Comparison of ENCODE assay signal across 15 cellular contexts in genomic region chr1:33379631-33380354, GRCh38. TPM values are rescaled to one million over a fixed set of nuclear protein-coding genes. Genes with fewer than 3 reads are reported as not detected.
A peak's percentile ranks its signal among the peaks of the same experiment; 100 is the strongest.
DNase-seq lines count a peak whose midpoint lies in the region; ATAC-seq, FAIRE-seq and TF ChIP-seq lines count a peak whose summit lies in the region.
"Had no signal": no experiment of that assay in that cellular context is flagged by ENCODE, and none has a peak within 500 bp of the region (broad histone marks: within the 10 kb centered on the region; RNA-seq: fewer than 3 reads in every experiment).

No MANE protein-coding gene starts in this region.

- ATAC-seq in left lung (peak; percentile 65), upper lobe of right lung (peak; percentile 57), GM18519 (IDR thresholded peaks at IDR 0.05; ENCODE audit: low FRiP score, unreplicated experiment) (no peak)

- in situ Hi-C loops in mammary epithelial cell (cut with MboI; ENCODE audit: low sequenced_read_pairs in 2 of 2), result loop anchor here in 1 of 2 donors (10.0 kb wide), 1 partner anchor 85 kb away; no protein-coding TSS in a partner anchor

- intact Hi-C loops in MCF 10A (cut with micrococcal nuclease) (loop anchor here (5.0 kb wide), 3 partner anchors 53 to 93 kb away; partner anchors contain the start of genes PHC2 and ZSCAN20), mammary epithelial cell (cut with micrococcal nuclease) (loop anchor here (5.0 kb wide), 2 partner anchors 53 to 78 kb away; partner anchors contain the start of gene PHC2), left lung (cut with DNase I) (loop anchor here in 1 of 2 donors (10.0 kb wide), 1 partner anchor 75 kb away; no protein-coding TSS in a partner anchor), upper lobe of right lung (cut with DNase I) (no loop called here), ovary (cut with DNase I) (loop anchor here in 2 of 4 donors (10.0 kb wide), 1 partner anchor 85 kb away; no protein-coding TSS in a partner anchor)

- CTCF ChIA-PET in MCF 10A (lab: Yijun Ruan, JAX) (interaction anchor here (0.6 to 2.1 kb wide), 6 partner anchors 10 to 292 kb away, joined by 3 to 10 read pairs (median 4); no protein-coding TSS in a partner anchor), mammary epithelial cell (lab: Charles Lee; ENCODE audit: low non-redundant PET) (no interaction called here)

- no peak for TF ChIP-seq EP300 in ovary (IDR thresholded peaks at IDR 0.05)

- H3K4me3 ChIP-seq in mammary epithelial cell (replicated peaks in 1 of 3; ENCODE audit: insufficient read depth in 1 of 3, low read depth in 2 of 3, low read length in 3 of 3) (no peak overlapping the region), astrocyte (ENCODE audit: insufficient read depth, low read depth, low read length) (no peak overlapping the region), left lung (no peak overlapping the region), upper lobe of right lung (no peak overlapping the region), ovary (no peak overlapping the region)
- H3K4me3 ChIP-seq: spleen, uterus had no signal

- H3K79me2 ChIP-seq in mammary epithelial cell (ENCODE audit: insufficient read depth, low read length) (peaks cover 21% of the 10 kb centered on the region), astrocyte (ENCODE audit: insufficient read depth, low read length) (no peaks in the 10 kb centered on the region)

- peaks cover 29% of the 10 kb centered on the region for H3K4me1 ChIP-seq in mammary epithelial cell (ENCODE audit: insufficient read depth, low read length)
- peaks cover 25% of the 10 kb centered on the region for H3K4me1 ChIP-seq in astrocyte (ENCODE audit: insufficient read depth, low read length)
- peaks cover 8 to 38% of the 10 kb centered on the region in 2 donors for H3K4me1 ChIP-seq in left lung
- peaks cover 8% of the 10 kb centered on the region for H3K4me1 ChIP-seq in upper lobe of right lung
- peaks cover 7% of the 10 kb centered on the region for H3K4me1 ChIP-seq in ovary (ENCODE audit: insufficient read depth)
- H3K4me1 ChIP-seq: uterus had no signal

- peaks cover 4% of the 10 kb centered on the region for H3K36me3 ChIP-seq in mammary epithelial cell (ENCODE audit: insufficient read depth, low read length)
- H3K36me3 ChIP-seq in astrocyte (ENCODE audit: insufficient read depth, low read length), result no peaks in the 10 kb centered on the region
- H3K36me3 ChIP-seq in left lung, result no peaks in the 10 kb centered on the region
- H3K36me3 ChIP-seq in upper lobe of right lung, result no peaks in the 10 kb centered on the region
- no peaks in the 10 kb centered on the region for H3K36me3 ChIP-seq in ovary
- H3K36me3 ChIP-seq: uterus had no signal

- H3K9ac ChIP-seq in mammary epithelial cell (ENCODE audit: insufficient read depth, low read length) (no peak overlapping the region), astrocyte (ENCODE audit: low read length) (no peak overlapping the region)

- H2AFZ ChIP-seq in mammary epithelial cell (ENCODE audit: low read depth, low read length), result no peak overlapping the region
- no peak overlapping the region for H2AFZ ChIP-seq in astrocyte (ENCODE audit: low read depth, low read length)

- DNase-seq in MCF 10A (ENCODE audit: unreplicated experiment), result peak; percentile 40
- no peak for DNase-seq in mammary epithelial cell
- no peak for DNase-seq in astrocyte (ENCODE audit: low read depth)
- DNase-seq in left lung, result no peak
- no peak for DNase-seq in upper lobe of right lung
- no peak for DNase-seq in stimulated activated naive CD4-positive, alpha-beta T cell (lab: John Stamatoyannopoulos, UW)
- no peak for DNase-seq in ovary
- DNase-seq: activated T-cell treated with anti-CD3 and anti-CD28 coated beads, Interleukin-2, amount 50 U/mL, for 1 hour; NCI-H446 treated with DMSO at 0.1 percent for 48 hours; SHP77; spleen; uterus had no signal

- H3K27ac ChIP-seq in mammary epithelial cell (ENCODE audit: insufficient read depth, low read depth, low read length), result no peak overlapping the region
- H3K27ac ChIP-seq in astrocyte (ENCODE audit: low read depth, low read length), result no peak overlapping the region
- H3K27ac ChIP-seq in left lung, result no peak overlapping the region
- H3K27ac ChIP-seq in upper lobe of right lung, result no peak overlapping the region
- H3K27ac ChIP-seq in ovary, result no peak overlapping the region
- H3K27ac ChIP-seq: spleen, uterus had no signal

- H3K9me3 Mint-ChIP-seq in MCF 10A (ENCODE audit: unreplicated experiment) (no peaks in the 10 kb centered on the region), astrocyte (ENCODE audit: unreplicated experiment) (no peaks in the 10 kb centered on the region)

- POLR2A ChIA-PET in MCF 10A (lab: Yijun Ruan, JAX), result interaction anchor here (1.6 kb wide), 1 partner anchor 10 kb away, joined by 6 read pairs; no protein-coding TSS in a partner anchor

- no TSS peak for BruUV-seq in MCF 10A (replicated peaks; lab: Mats Ljungman, UMichigan)
- BruUV-seq in mammary epithelial cell (replicated peaks; lab: Mats Ljungman, UMichigan), result no TSS peak

- H3K36me3 Mint-ChIP-seq in MCF 10A (ENCODE audit: insufficient read depth, unreplicated experiment), result no peaks in the 10 kb centered on the region
- H3K36me3 Mint-ChIP-seq in astrocyte (ENCODE audit: low read depth, unreplicated experiment), result peaks cover 2% of the 10 kb centered on the region

- H3K27ac Mint-ChIP-seq in MCF 10A (ENCODE audit: low read depth, unreplicated experiment), result peak overlapping the region; percentile 8
- H3K27ac Mint-ChIP-seq in astrocyte (ENCODE audit: unreplicated experiment), result no peak overlapping the region

- H3K4me3 Mint-ChIP-seq in MCF 10A (ENCODE audit: unreplicated experiment) (no peak overlapping the region), astrocyte (ENCODE audit: unreplicated experiment) (peak overlapping the region; percentile 0)

- H3K4me1 Mint-ChIP-seq in MCF 10A (ENCODE audit: insufficient read depth, unreplicated experiment), result peaks cover 29% of the 10 kb centered on the region
- H3K4me1 Mint-ChIP-seq in astrocyte (ENCODE audit: low read depth, unreplicated experiment), result peaks cover 68% of the 10 kb centered on the region

- TF ChIP-seq POLR2A in ovary (IDR thresholded peaks at IDR 0.05), result no peak

- dilution Hi-C loops in mammary epithelial cell (cut with HindIII; ENCODE audit: low sequenced_read_pairs), result loop anchor here (5.0 kb wide), 2 partner anchors 47 to 48 kb away; no protein-coding TSS in a partner anchor

- no peak overlapping the region for H3K4me2 ChIP-seq in mammary epithelial cell (ENCODE audit: insufficient read depth, low read depth, low read length)
- no peak overlapping the region for H3K4me2 ChIP-seq in astrocyte (ENCODE audit: low read length)

- no peaks in the 10 kb centered on the region for H3K27me3 Mint-ChIP-seq in MCF 10A (ENCODE audit: insufficient read depth, unreplicated experiment)
- no peaks in the 10 kb centered on the region for H3K27me3 Mint-ChIP-seq in astrocyte (ENCODE audit: low read depth, unreplicated experiment)

- 89% methylated on average over 10 of the region's 10 CpGs for WGBS in mammary epithelial cell (ENCODE audit: low coverage, missing lambda C conversion rate)
- WGBS in ovary, 3 donors, result 22 to 46% (median 32%) methylated on average over 10 of the region's 10 CpGs

- TF ChIP-seq CTCF in MCF 10A (IDR thresholded peaks at IDR 0.05; ENCODE audit: unreplicated experiment), result no peak
- no peak for TF ChIP-seq CTCF in mammary epithelial cell (conservative IDR thresholded peaks at IDR 0.05 in 1 of 2, IDR thresholded peaks at IDR 0.05 in 1 of 2; ENCODE audit: extremely low read depth in 1 of 2, insufficient read depth in 1 of 2, low read depth in 1 of 2, low read length in 2 of 2)
- TF ChIP-seq CTCF in astrocyte (IDR thresholded peaks at IDR 0.05; ENCODE audit: insufficient read depth, low read depth, low read length), result no peak
- no peak for TF ChIP-seq CTCF in left lung (IDR thresholded peaks at IDR 0.05)
- TF ChIP-seq CTCF in upper lobe of right lung (IDR thresholded peaks at IDR 0.05), result no peak
- no peak for TF ChIP-seq CTCF in ovary (IDR thresholded peaks at IDR 0.05)

- no peak for FAIRE-seq in astrocyte (lab: Jason Lieb, UNC)
- FAIRE-seq: keratinocyte had no signal

- H3K27me3 ChIP-seq in mammary epithelial cell (ENCODE audit: insufficient read depth, low read length), result no peaks in the 10 kb centered on the region
- H3K27me3 ChIP-seq in astrocyte (ENCODE audit: insufficient read depth, low read length), result no peaks in the 10 kb centered on the region
- H3K27me3 ChIP-seq in left lung, result no peaks in the 10 kb centered on the region
- H3K27me3 ChIP-seq in upper lobe of right lung, result no peaks in the 10 kb centered on the region
- no peaks in the 10 kb centered on the region for H3K27me3 ChIP-seq in ovary
- H3K27me3 ChIP-seq: spleen, uterus had no signal

- H3K9me3 ChIP-seq in mammary epithelial cell (replicated peaks; ENCODE audit: insufficient read depth, low read length), result no peaks in the 10 kb centered on the region
- H3K9me3 ChIP-seq in astrocyte (ENCODE audit: insufficient read depth, low read depth, low read length), result no peaks in the 10 kb centered on the region
- no peaks in the 10 kb centered on the region for H3K9me3 ChIP-seq in left lung
- H3K9me3 ChIP-seq in upper lobe of right lung, result no peaks in the 10 kb centered on the region
- H3K9me3 ChIP-seq in ovary, result no peaks in the 10 kb centered on the region
- H3K9me3 ChIP-seq: spleen, uterus had no signal

- H4K20me1 ChIP-seq in mammary epithelial cell (ENCODE audit: insufficient read depth, low read length), result no peaks in the 10 kb centered on the region
- H4K20me1 ChIP-seq in astrocyte (ENCODE audit: insufficient read depth, low read length), result no peaks in the 10 kb centered on the region

RNA-seq across cellular contexts. Expression of gene PHC2, which starts 51.1 kb away (rescaled TPM):
- total RNA-seq in MCF 10A (2022) (117 and 137 TPM in 2 replicates), mammary epithelial cell (100 to 1,000 TPM; 136 to 140 TPM), astrocyte (112 and 113 TPM in 2 replicates), left lung (100 to 1,000 TPM in 1 of 2 donors, 10 to 100 TPM in 1; 78.2 to 125 TPM), upper lobe of right lung (124 TPM), ovary (100 to 1,000 TPM in 1 of 7 donors, 10 to 100 TPM in 6; 64.3 to 101 (median 92.8) TPM)
- polyA plus RNA-seq in mammary epithelial cell (106 TPM), ovary (10 to 100 TPM; 52.3 to 85.5 TPM)
- polyA minus RNA-seq in mammary epithelial cell, result 144 TPM

RNA-seq across cellular contexts. Expression of gene A3GALT2, which starts 58.9 kb away (rescaled TPM):
- total RNA-seq in MCF 10A (2022) (0.32 TPM in 1 of 2 replicates, not detected in the other), mammary epithelial cell (not detected), astrocyte (not detected in 2 replicates), left lung (not detected), upper lobe of right lung (not detected), ovary (not detected)
- polyA plus RNA-seq in mammary epithelial cell (not detected), ovary (not detected)
- polyA minus RNA-seq in mammary epithelial cell, result not detected
- total RNA-seq: LHCN-M2 had no signal
- polyA plus RNA-seq: keratinocyte had no signal
